8 cellular contexts compared by ENCODE assay signal in the genomic region with DNA sequence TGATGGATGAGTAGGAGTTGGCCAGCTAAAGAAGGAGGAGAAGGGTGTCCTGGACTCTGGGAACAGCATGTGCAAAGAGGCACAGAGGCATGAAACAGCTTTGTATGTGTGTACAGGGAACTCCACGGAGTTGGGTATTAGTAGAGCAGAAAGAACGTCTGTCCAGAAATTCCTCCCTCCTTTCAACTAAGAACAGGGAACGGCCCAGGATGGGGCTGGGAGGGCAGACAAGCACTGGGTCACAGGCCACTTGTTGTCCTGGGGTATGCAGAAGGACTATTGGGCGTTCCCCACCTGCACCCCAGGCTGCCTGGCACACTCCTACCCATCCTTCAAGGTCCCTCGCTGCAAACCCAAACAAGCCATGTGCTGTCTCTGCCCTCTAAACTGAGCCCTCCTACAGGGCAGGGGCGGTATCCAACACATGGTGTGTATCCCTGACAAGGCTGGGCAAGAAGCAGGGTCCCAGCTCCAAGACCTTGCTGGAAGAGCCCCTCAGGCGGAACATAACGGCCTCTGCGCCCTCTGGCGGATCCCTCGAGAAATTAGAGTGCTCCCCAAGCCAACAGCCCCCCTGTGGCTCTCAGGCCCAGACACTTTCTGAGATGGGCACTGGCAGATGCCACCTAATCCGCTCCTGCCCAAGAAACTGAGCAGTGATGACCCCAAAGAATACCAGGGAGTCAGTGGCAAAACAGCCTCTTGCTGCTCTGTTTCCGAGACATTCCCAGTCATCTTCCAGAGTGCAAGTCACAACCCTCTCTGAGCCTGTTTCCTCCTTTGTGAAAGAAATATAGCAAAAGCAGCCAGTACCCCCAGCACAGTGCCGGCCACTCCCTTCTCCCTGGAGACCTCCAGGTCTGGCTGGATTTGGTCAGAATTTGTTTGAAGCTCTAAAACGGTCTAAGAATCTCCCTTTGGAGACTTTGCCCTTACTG. TPM values are rescaled to one million over a fixed set of nuclear protein-coding genes. Genes with fewer than 3 reads are reported as not detected.
DNase-seq lines count a peak whose midpoint lies in the region; ATAC-seq and TF ChIP-seq lines count a peak whose summit lies in the region.

No MANE protein-coding gene starts in this region.

- DNase-seq in DMS114 treated with DMSO at 0.1 percent for 48 hours (lab: John Stamatoyannopoulos, UW; ENCODE audit: unreplicated experiment) (peak; percentile 27), activated B cell treated with CpG ODN at 0.5 μM for 24 hours (peak; percentile 42), cerebellar cortex (ENCODE audit: low spot score) (peak; percentile 71), mucosa of gallbladder (ENCODE audit: low spot score) (peak; percentile 31), suprapubic skin (ENCODE audit: low spot score in 2 of 2) (no peak), mesenteric fat pad (ENCODE audit: low spot score) (no peak)

- POLR2A ChIA-PET in activated B cell treated with CpG ODN at 0.5 μM for 24 hours (lab: Charles Lee), result no interaction called here

- CTCF ChIA-PET in activated B cell treated with CpG ODN at 0.5 μM for 24 hours (lab: Charles Lee), result interaction anchor here (1.1 to 3.8 kb wide), 8 partner anchors 112 to 169 kb away, joined by 3 to 42 read pairs (median 4); no protein-coding TSS in a partner anchor

- ATAC-seq in activated B cell treated with CpG ODN at 0.5 μM for 24 hours (ENCODE audit: low read depth) (peak; percentile 64), HG03045 (IDR thresholded peaks at IDR 0.05; ENCODE audit: unreplicated experiment) (no peak)

- peaks cover 76% of the 10 kb centered on the region for H3K27me3 Mint-ChIP-seq in activated B cell treated with CpG ODN at 0.5 μM for 24 hours

- H3K4me1 ChIP-seq in suprapubic skin, result peaks cover 21% of the 10 kb centered on the region

- no peaks in the 10 kb centered on the region for H3K9me3 ChIP-seq in suprapubic skin

- no peak overlapping the region for H3K27ac Mint-ChIP-seq in activated B cell treated with CpG ODN at 0.5 μM for 24 hours

- no peaks in the 10 kb centered on the region for H3K36me3 ChIP-seq in suprapubic skin

- no peak for TF ChIP-seq POLR2A in suprapubic skin (IDR thresholded peaks at IDR 0.05)

- no peak for TF ChIP-seq EP300 in suprapubic skin (IDR thresholded peaks at IDR 0.05)

- H3K27ac ChIP-seq in suprapubic skin, result no peak overlapping the region

- H3K9me3 Mint-ChIP-seq in activated B cell treated with CpG ODN at 0.5 μM for 24 hours, result no peaks in the 10 kb centered on the region

- H3K27me3 ChIP-seq in suprapubic skin, result peaks cover 100% of the 10 kb centered on the region

- WGBS in suprapubic skin, result 42% methylated on average over 13 of the region's 15 CpGs

- TF ChIP-seq CTCF in LNCAP (IDR thresholded peaks at IDR 0.05) (peak; percentile 92), activated B cell treated with CpG ODN at 0.5 μM for 24 hours (IDR thresholded peaks at IDR 0.05) (no peak), suprapubic skin (IDR thresholded peaks at IDR 0.05) (peak; percentile 13 to 15)

- no peak overlapping the region for H3K4me3 ChIP-seq in suprapubic skin

- no peak overlapping the region for H3K4me3 Mint-ChIP-seq in activated B cell treated with CpG ODN at 0.5 μM for 24 hours

- intact Hi-C loops in activated B cell treated with CpG ODN at 0.5 μM for 24 hours (cut with micrococcal nuclease), result loop anchor here (1.0 kb wide), 2 partner anchors 112 to 162 kb away; no protein-coding TSS in a partner anchor

- H3K4me1 Mint-ChIP-seq in activated B cell treated with CpG ODN at 0.5 μM for 24 hours, result peaks cover 17% of the 10 kb centered on the region

- no peaks in the 10 kb centered on the region for H3K36me3 Mint-ChIP-seq in activated B cell treated with CpG ODN at 0.5 μM for 24 hours (ENCODE audit: low read depth)

RNA-seq across cellular contexts. Expression of a gene that starts 1.6 kb away (rescaled TPM):
- total RNA-seq in activated B cell treated with CpG ODN at 0.5 μM for 24 hours (not detected in 2 replicates), mucosa of gallbladder (31.2 TPM), suprapubic skin (under 1 TPM; 0.10 to 0.59 (median 0.31) TPM), mesenteric fat pad (not detected)

RNA-seq across cellular contexts. Expression of a gene that starts 57.3 kb away (rescaled TPM):
- total RNA-seq in activated B cell treated with CpG ODN at 0.5 μM for 24 hours (86.1 and 90.6 TPM in 2 replicates), mucosa of gallbladder (24.2 TPM), suprapubic skin (1 to 10 TPM; 3.5 to 8.6 (median 4.9) TPM), mesenteric fat pad (33.6 TPM)

Comparison
In these comparisons a context has a peak if more than half of its experiments do, and no peak if none do; other contexts are left out.
1. DNase-seq: peak in DMS114 treated with DMSO at 0.1 percent for 48 hours (single experiment), activated B cell treated with CpG ODN at 0.5 μM for 24 hours (single experiment), cerebellar cortex (single experiment) and mucosa of gallbladder (single experiment); none in suprapubic skin (0 of 2) and mesenteric fat pad (single experiment).
2. RNA of a gene that starts 1.6 kb away (total RNA-seq): 31.2 TPM in mucosa of gallbladder (single experiment); 0.10 to 0.59 TPM in suprapubic skin, not detected in activated B cell treated with CpG ODN at 0.5 μM for 24 hours and not detected in mesenteric fat pad (single experiment); every median in the first group is over 10 times any median in the second.